8 cellular contexts compared by ENCODE assay signal in genomic region chr3:56782900-56783299, GRCh38. TPM values are rescaled to one million over a fixed set of nuclear protein-coding genes. Genes with fewer than 3 reads are reported as not detected.
DNase-seq lines count a peak whose midpoint lies in the region; ATAC-seq and TF ChIP-seq lines count a peak whose summit lies in the region.

No MANE protein-coding gene starts in this region.

- H3K4me1 Mint-ChIP-seq in naive thymus-derived CD4-positive, alpha-beta T cell: peaks cover 75 to 100% (median 97%) of the 10 kb centered on the region in 7 donors

- TF ChIP-seq CTCF in C4-2B (conservative IDR thresholded peaks at IDR 0.05): no peak
- no peak for TF ChIP-seq CTCF in NB4 (IDR thresholded peaks at IDR 0.05; ENCODE audit: low read depth, low read length)

- peaks cover 94 to 96% of the 10 kb centered on the region in 2 donors for H3K4me1 ChIP-seq in naive thymus-derived CD4-positive, alpha-beta T cell (ENCODE audit: control insufficient read depth in 2 of 2, insufficient read depth in 2 of 2, low read length in 2 of 2)

- H3K27ac ChIP-seq in C4-2B: peak overlapping the region; percentile 69
- peak overlapping the region; percentile 63 for H3K27ac ChIP-seq in naive thymus-derived CD4-positive, alpha-beta T cell (ENCODE audit: low read depth, low read length)

- H3K27ac Mint-ChIP-seq in naive thymus-derived CD4-positive, alpha-beta T cell: peak overlapping the region; percentile 76 to 98 (median 96)

- no peaks in the 10 kb centered on the region for H3K36me3 ChIP-seq in naive thymus-derived CD4-positive, alpha-beta T cell (ENCODE audit: control insufficient read depth in 2 of 3, insufficient read depth in 3 of 3, low read length in 3 of 3)

- H3K27me3 Mint-ChIP-seq in naive thymus-derived CD4-positive, alpha-beta T cell: peaks cover 0 to 2% (median 0%) of the 10 kb centered on the region in 5 donors

- peaks cover 0 to 3% (median 0%) of the 10 kb centered on the region in 11 donors for H3K9me3 Mint-ChIP-seq in naive thymus-derived CD4-positive, alpha-beta T cell

- no peak overlapping the region for H3K4me3 ChIP-seq in NB4 (ENCODE audit: low read depth, low read length)
- H3K4me3 ChIP-seq in naive thymus-derived CD4-positive, alpha-beta T cell (ENCODE audit: low read length): peak overlapping the region; percentile 31

- DNase-seq in NB4 (ENCODE audit: low read depth) (peak; percentile 18), cerebellum (ENCODE audit: low spot score) (peak; percentile 58), GM19238 (ENCODE audit: insufficient read length, low spot score) (no peak), AML-193 (lab: John Stamatoyannopoulos, UW) (no peak)
- peak in 1 of 9 donors; percentile 23 for DNase-seq in naive thymus-derived CD4-positive, alpha-beta T cell

- intact Hi-C loops in naive thymus-derived CD4-positive, alpha-beta T cell (cut with micrococcal nuclease): loop anchor here (1.0 kb wide), 6 partner anchors 9 to 28 kb away; no protein-coding TSS in a partner anchor

- no peak for TF ChIP-seq POLR2A in NB4 (IDR thresholded peaks at IDR 0.05; ENCODE audit: extremely low read depth, insufficient read length)

- ATAC-seq in naive thymus-derived CD4-positive, alpha-beta T cell: no peak
- ATAC-seq in GM18907 (IDR thresholded peaks at IDR 0.05; ENCODE audit: unreplicated experiment): no peak
- ATAC-seq in GM19328 (IDR thresholded peaks at IDR 0.05; ENCODE audit: unreplicated experiment): no peak

- no peaks in the 10 kb centered on the region for H3K9me3 ChIP-seq in naive thymus-derived CD4-positive, alpha-beta T cell (ENCODE audit: control insufficient read depth in 2 of 3, low read length in 3 of 3)

- H3K36me3 Mint-ChIP-seq in naive thymus-derived CD4-positive, alpha-beta T cell: peaks cover 4 to 61% (median 21%) of the 10 kb centered on the region in 5 donors

- H3K4me3 Mint-ChIP-seq in naive thymus-derived CD4-positive, alpha-beta T cell: peak overlapping the region; percentile 35 to 85 (median 78)

- no peaks in the 10 kb centered on the region for H3K27me3 ChIP-seq in naive thymus-derived CD4-positive, alpha-beta T cell (ENCODE audit: control insufficient read depth in 2 of 2, insufficient read depth in 2 of 2, low read length in 2 of 2)

- CTCF ChIA-PET in naive thymus-derived CD4-positive, alpha-beta T cell (lab: Charles Lee): interaction anchor here (0.6 to 14.8 kb wide), 3 partner anchors 17 to 144 kb away, joined by 3 to 176 read pairs (median 7); partner anchors contain the start of gene ARHGEF3

- POLR2A ChIA-PET in naive thymus-derived CD4-positive, alpha-beta T cell (lab: Charles Lee): interaction anchor here (0.6 to 15.1 kb wide), 13 partner anchors 8 to 206 kb away, joined by 3 to 286 read pairs (median 3); partner anchors contain the start of gene ARHGEF3

RNA-seq across cellular contexts. Expression of gene ARHGEF3, which starts 18.8 kb away (rescaled TPM):
- 16.2 TPM for total RNA-seq in cerebellum
- total RNA-seq in naive thymus-derived CD4-positive, alpha-beta T cell: 10 to 100 TPM; 79.6 to 99.7 (median 87.0) TPM
- polyA plus RNA-seq in naive thymus-derived CD4-positive, alpha-beta T cell: 10 to 100 TPM; 78.8 to 94.7 TPM

Comparison
In these comparisons a context has a peak if more than half of its experiments do, and no peak if none do; other contexts are left out.
1. DNase-seq: peak in NB4 (single experiment) and cerebellum (single experiment); none in GM19238 (single experiment) and AML-193 (0 of 2).